ENCODE assay signal across 16 cellular contexts in the genomic region with DNA sequence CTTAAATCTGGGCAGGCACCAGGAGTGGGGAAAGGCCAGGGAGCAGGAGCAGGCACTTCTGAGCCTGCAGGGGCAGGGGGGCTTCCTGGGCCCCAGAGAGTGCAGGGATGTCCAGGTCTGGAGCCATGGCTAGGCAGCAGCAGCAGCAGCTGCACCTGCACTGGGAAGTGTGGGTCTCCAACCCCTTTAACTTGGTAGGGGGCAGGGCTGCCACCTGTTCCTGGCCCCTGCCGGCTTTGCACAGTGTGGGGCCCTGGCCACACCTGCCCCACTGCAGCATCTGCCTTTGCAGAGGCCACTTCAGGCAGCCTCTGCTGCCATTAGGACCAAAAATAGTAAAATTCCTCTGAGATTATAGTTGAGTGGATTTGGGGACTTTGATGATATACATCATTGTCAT.
DNase-seq lines count a peak whose midpoint lies in the region; ATAC-seq and TF ChIP-seq lines count a peak whose summit lies in the region.
"Had no signal": no experiment of that assay in that cellular context is flagged by ENCODE, and none has a peak within 500 bp of the region (broad histone marks: within the 10 kb centered on the region; RNA-seq: fewer than 3 reads in every experiment).

No MANE protein-coding gene starts in this region.

- H3K36me3 Mint-ChIP-seq in GM23338 (ENCODE audit: low read depth) = no peaks in the 10 kb centered on the region

- H3K79me2 ChIP-seq in GM23338 (replicated peaks; ENCODE audit: insufficient read depth) = no peaks in the 10 kb centered on the region

- H4K91ac ChIP-seq in neuronal stem cell (ENCODE audit: low read depth, low read length, poor library complexity) = no peak overlapping the region

- H2AFZ ChIP-seq in GM23338 (no peak overlapping the region), neuronal stem cell (ENCODE audit: low read length) (no peak overlapping the region)

- H3K9me3 ChIP-seq in neuronal stem cell (replicated peaks in 1 of 2; ENCODE audit: control insufficient read depth in 2 of 2, insufficient read depth in 1 of 2, low read depth in 1 of 2, low read length in 2 of 2) = no peaks in the 10 kb centered on the region
- H3K9me3 ChIP-seq: BE2C, SJCRH30 had no signal

- H2BK5ac ChIP-seq in neuronal stem cell (ENCODE audit: low read length) = peak overlapping the region; percentile 24

- H2BK15ac ChIP-seq in neuronal stem cell (ENCODE audit: low read length) = no peak overlapping the region

- no CpG with 5 or more reads among the region's 1 CpG for WGBS in neuronal stem cell (ENCODE audit: extremely low coverage in 2 of 2, insufficient read length in 2 of 2, insufficient replicate concordance in 1 of 2), 2 donors

- no peak overlapping the region for H3K4me2 ChIP-seq in GM23338
- no peak overlapping the region for H3K4me2 ChIP-seq in neuronal stem cell (ENCODE audit: insufficient read depth, low read length, poor library complexity, severe bottlenecking)

- no peaks in the 10 kb centered on the region for H3F3A ChIP-seq in GM23338 (replicated peaks; ENCODE audit: low read depth)

- no peak overlapping the region for H3K23ac ChIP-seq in neuronal stem cell (ENCODE audit: low read depth, low read length, poor library complexity)

- no peaks in the 10 kb centered on the region for H3K27me3 ChIP-seq in GM23338 (ENCODE audit: insufficient read depth)
- no peaks in the 10 kb centered on the region for H3K27me3 ChIP-seq in neuronal stem cell (ENCODE audit: control insufficient read depth in 3 of 3, insufficient read depth in 3 of 3, low read depth in 1 of 3, low read length in 3 of 3)
- H3K27me3 ChIP-seq: BE2C, SJCRH30 had no signal

- H3K4me1 ChIP-seq in GM23338 (ENCODE audit: insufficient read depth) = 0 out of 2 replicates have a peak, but pooled peaks cover 5% of the 10 kb centered on the region
- H3K4me1 ChIP-seq in neuronal stem cell (ENCODE audit: control insufficient read depth in 2 of 2, insufficient read depth in 1 of 2, low read depth in 1 of 2, low read length in 2 of 2) = peaks cover 0 to 2% of the 10 kb centered on the region in 2 donors
- H3K4me1 ChIP-seq: SJCRH30 had no signal

- H3K18ac ChIP-seq in neuronal stem cell (ENCODE audit: low read length) = no peak overlapping the region

- no peak overlapping the region for H2BK12ac ChIP-seq in neuronal stem cell (ENCODE audit: low read length)

- H3K36me3 ChIP-seq in GM23338 (ENCODE audit: insufficient read depth) (no peaks in the 10 kb centered on the region), neuronal stem cell (replicated peaks in 1 of 2; ENCODE audit: control insufficient read depth in 2 of 2, insufficient read depth in 2 of 2, low read length in 2 of 2) (no peaks in the 10 kb centered on the region)
- H3K36me3 ChIP-seq: BE2C, SJCRH30 had no signal

- no peak overlapping the region for H3K4me3 Mint-ChIP-seq in GM23338
- H3K4me3 Mint-ChIP-seq: CD4-positive, alpha-beta memory T cell had no signal

- H3K9ac ChIP-seq in neuronal stem cell (ENCODE audit: low read depth, low read length, poor library complexity) = no peak overlapping the region

- no peaks in the 10 kb centered on the region; the same call in 1 of the 2 replicates for H4K20me1 ChIP-seq in GM23338 (replicated peaks; ENCODE audit: insufficient read depth)

- H3K79me1 ChIP-seq in neuronal stem cell (ENCODE audit: low read depth, low read length) = no peaks in the 10 kb centered on the region

- no peak overlapping the region for H4K8ac ChIP-seq in neuronal stem cell (ENCODE audit: low read depth, low read length)

- DNase-seq in NCI-H82 (lab: John Stamatoyannopoulos, UW) (peak; percentile 32), NCI-H82 treated with DMSO at 0.1 percent for 48 hours (lab: John Stamatoyannopoulos, UW; ENCODE audit: unreplicated experiment) (no peak), GM23338 (ENCODE audit: low spot score) (no peak), NCI-H510A treated with DMSO at 0.1 percent for 48 hours (lab: John Stamatoyannopoulos, UW) (peak; percentile 24), neuronal stem cell (ENCODE audit: low spot score) (no peak), islet precursor cell (no peak), A172 (ENCODE audit: low spot score) (no peak)
- DNase-seq: BE2C; CD4-positive, alpha-beta memory T cell; DMS153; IMR-90; Kasumi-1; NCI-H2081 treated with DMSO at 0.1 percent for 48 hours; NCI-H526; SJCRH30 had no signal

- H3K4me1 Mint-ChIP-seq in GM23338 = peaks cover 4% of the 10 kb centered on the region; the same call in 2 of the 3 replicates

- H2BK120ac ChIP-seq in neuronal stem cell (ENCODE audit: low read depth, low read length) = no peak overlapping the region

- no peak overlapping the region for H2AK5ac ChIP-seq in neuronal stem cell (ENCODE audit: low read depth, low read length)

- no peak overlapping the region for H3K4ac ChIP-seq in neuronal stem cell (ENCODE audit: low read length)

- no peak overlapping the region for H3K27ac Mint-ChIP-seq in GM23338
- H3K27ac Mint-ChIP-seq: CD4-positive, alpha-beta memory T cell had no signal

- no peaks in the 10 kb centered on the region for H3K9me3 Mint-ChIP-seq in GM23338

- no peak overlapping the region for H3K27ac ChIP-seq in GM23338 (ENCODE audit: low read depth)
- no peak overlapping the region for H3K27ac ChIP-seq in neuronal stem cell (replicated peaks; ENCODE audit: low read length)
- H3K27ac ChIP-seq: SJCRH30 had no signal

- peak; percentile 50; the same call in 2 of the 3 replicates for ATAC-seq in GM23338
- ATAC-seq: HCT116 had no signal

- TF ChIP-seq CTCF in GM23338 (conservative IDR thresholded peaks at IDR 0.05; ENCODE audit: low read depth in 2 of 2) = no peak

- no peaks in the 10 kb centered on the region for H3K27me3 Mint-ChIP-seq in GM23338 (ENCODE audit: insufficient read depth, low read depth, poor library complexity)
- H3K27me3 Mint-ChIP-seq: CD4-positive, alpha-beta memory T cell had no signal

- H3K14ac ChIP-seq in neuronal stem cell (ENCODE audit: low read length) = no peak overlapping the region

- no peak overlapping the region for H3K4me3 ChIP-seq in GM23338
- H3K4me3 ChIP-seq in neuronal stem cell (ENCODE audit: low read length in 2 of 2) = no peak overlapping the region
- H3K4me3 ChIP-seq: SJCRH30 had no signal

- no peaks in the 10 kb centered on the region for H3K9me2 ChIP-seq in GM23338 (ENCODE audit: insufficient read depth)

TF ChIP-seq in GM23338, 12 proteins besides CTCF, POLR2A, EP300 and RAD21:
- no peak for TF ChIP-seq EZH2 (IDR thresholded peaks at IDR 0.05; ENCODE audit: low read depth, unreplicated experiment)
- TF ChIP-seq JUNB (IDR thresholded peaks at IDR 0.05; ENCODE audit: unreplicated experiment) = no peak
- TF ChIP-seq NANOG (IDR thresholded peaks at IDR 0.05; ENCODE audit: borderline replicate concordance) = no peak
- TF ChIP-seq EZH2phosphoT487 (IDR thresholded peaks at IDR 0.05; ENCODE audit: unreplicated experiment) = no peak
- TF ChIP-seq, protein P1, sequence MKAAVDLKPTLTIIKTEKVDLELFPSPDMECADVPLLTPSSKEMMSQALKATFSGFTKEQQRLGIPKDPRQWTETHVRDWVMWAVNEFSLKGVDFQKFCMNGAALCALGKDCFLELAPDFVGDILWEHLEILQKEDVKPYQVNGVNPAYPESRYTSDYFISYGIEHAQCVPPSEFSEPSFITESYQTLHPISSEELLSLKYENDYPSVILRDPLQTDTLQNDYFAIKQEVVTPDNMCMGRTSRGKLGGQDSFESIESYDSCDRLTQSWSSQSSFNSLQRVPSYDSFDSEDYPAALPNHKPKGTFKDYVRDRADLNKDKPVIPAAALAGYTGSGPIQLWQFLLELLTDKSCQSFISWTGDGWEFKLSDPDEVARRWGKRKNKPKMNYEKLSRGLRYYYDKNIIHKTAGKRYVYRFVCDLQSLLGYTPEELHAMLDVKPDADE (IDR thresholded peaks at IDR 0.05) = no peak

Comparison
In these comparisons a context has a peak if more than half of its experiments do, and no peak if none do; other contexts are left out.
1. DNase-seq: peak in NCI-H82 (single experiment) and NCI-H510A treated with DMSO at 0.1 percent for 48 hours (single experiment); none in NCI-H82 treated with DMSO at 0.1 percent for 48 hours (single experiment), GM23338 (single experiment), neuronal stem cell (single experiment), islet precursor cell (single experiment) and A172 (single experiment).